27 cellular contexts compared by ENCODE assay signal in the genomic region with DNA sequence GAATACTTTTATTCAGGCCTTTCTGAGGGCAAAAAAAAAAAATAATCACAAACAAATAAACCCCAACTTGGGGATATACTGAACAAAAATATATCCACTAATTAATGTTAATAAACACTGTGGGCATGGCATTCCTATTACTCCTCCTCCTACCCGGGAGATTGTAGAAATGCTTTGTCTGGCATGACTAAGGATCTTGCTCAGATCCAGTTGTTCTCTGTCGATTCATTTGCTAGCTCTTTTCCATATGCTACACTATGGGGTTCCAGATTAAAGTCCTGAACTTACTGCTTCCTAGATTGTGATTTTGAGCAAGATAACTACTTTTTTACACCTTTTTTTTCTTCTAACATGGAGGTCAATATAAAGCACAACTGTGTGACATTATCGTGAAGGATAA.
"Had no signal": no experiment of that assay in that cellular context is flagged by ENCODE, and none has a peak within 500 bp of the region (broad histone marks: within the 10 kb centered on the region; RNA-seq: fewer than 3 reads in every experiment).

No MANE protein-coding gene starts in this region.

- H3K36me3 ChIP-seq: brain microvascular endothelial cell, cardiac muscle cell, MG63, SJSA1 had no signal

- H3K4me3 ChIP-seq: cardiac muscle cell, MG63, SJSA1 had no signal

- H3K36me3 Mint-ChIP-seq: activated CD8-positive, alpha-beta memory T cell treated with anti-CD3 and anti-CD28 coated beads, Interleukin-2, amount 10 ng/mL, durations not matched to agents 7 days and 5 days; activated naive CD8-positive, alpha-beta T cell had no signal

- H3K27me3 Mint-ChIP-seq: activated B cell treated with CpG ODN at 0.5 μM for 24 hours; activated CD4-positive, alpha-beta T cell treated with anti-CD3 and anti-CD28 coated beads, Interleukin-2, amount 10 ng/mL, durations not matched to agents 24 days and 14 days; activated CD8-positive, alpha-beta memory T cell treated with anti-CD3 and anti-CD28 coated beads, Interleukin-2, amount 10 ng/mL, durations not matched to agents 7 days and 5 days; activated naive CD8-positive, alpha-beta T cell had no signal

- DNase-seq: activated B cell treated with CpG ODN at 0.5 μM for 24 hours; activated CD4-positive, alpha-beta T cell treated with anti-CD3 and anti-CD28 coated beads for 1 hour; activated CD4-positive, alpha-beta T cell treated with anti-CD3 and anti-CD28 coated beads, Interleukin-2, amount 10 ng/mL, durations not matched to agents 24 days and 14 days; activated CD4-positive, alpha-beta T cell treated with anti-CD3 and anti-CD28 coated beads, Interleukin-2, amount 50 U/mL, for 48 hours; activated CD8-positive, alpha-beta memory T cell treated with anti-CD3 and anti-CD28 coated beads, Interleukin-2, amount 10 ng/mL, durations not matched to agents 7 days and 5 days; activated effector memory CD4-positive, alpha-beta T cell treated with anti-CD3 and anti-CD28 coated beads, Interleukin-2, amount 50 U/mL, for 16 hours; activated naive CD4-positive, alpha-beta T cell treated with anti-CD3 and anti-CD28 coated beads for 36 hours; activated T-cell treated with anti-CD3 and anti-CD28 coated beads, Interleukin-2, amount 50 U/mL, for 4 hours; amygdala; brain microvascular endothelial cell; cerebellar nuclear complex; MG63; MV-4-11; NCI-H1092 treated with DMSO at 0.1 percent for 48 hours; NCI-H1436; NCI-H1694 treated with DMSO at 0.1 percent for 48 hours; NCI-H2029 treated with DMSO at 0.1 percent for 48 hours; NCI-H345; NCI-H510A treated with DMSO at 0.1 percent for 48 hours; NCI-H69; PC-3; SHP77; SW 1271 had no signal

- ATAC-seq: activated CD8-positive, alpha-beta memory T cell treated with anti-CD3 and anti-CD28 coated beads, Interleukin-2, amount 10 ng/mL, durations not matched to agents 7 days and 5 days; activated T-cell treated with anti-CD3 and anti-CD28 coated beads, Interleukin-2, amount 50 U/mL, for 4 hours; PC-3; SK-N-SH treated with all-trans-retinoic acid at 6 μM for 48 hours had no signal

- H3K27ac Mint-ChIP-seq: activated B cell treated with CpG ODN at 0.5 μM for 24 hours; activated CD4-positive, alpha-beta T cell treated with anti-CD3 and anti-CD28 coated beads, Interleukin-2, amount 10 ng/mL, durations not matched to agents 24 days and 14 days; activated CD8-positive, alpha-beta memory T cell treated with anti-CD3 and anti-CD28 coated beads, Interleukin-2, amount 10 ng/mL, durations not matched to agents 7 days and 5 days; activated naive CD4-positive, alpha-beta T cell treated with anti-CD3 and anti-CD28 coated beads for 36 hours; activated naive CD8-positive, alpha-beta T cell had no signal

- H3K27ac ChIP-seq: brain microvascular endothelial cell, cardiac muscle cell, SJSA1 had no signal

- H3K27me3 ChIP-seq: brain microvascular endothelial cell, cardiac muscle cell, MG63, SJSA1 had no signal

- H3K4me1 Mint-ChIP-seq: activated B cell treated with CpG ODN at 0.5 μM for 24 hours; activated CD4-positive, alpha-beta T cell treated with anti-CD3 and anti-CD28 coated beads, Interleukin-2, amount 10 ng/mL, durations not matched to agents 24 days and 14 days; activated CD8-positive, alpha-beta memory T cell treated with anti-CD3 and anti-CD28 coated beads, Interleukin-2, amount 10 ng/mL, durations not matched to agents 7 days and 5 days had no signal

- H3K4me3 Mint-ChIP-seq: activated B cell treated with CpG ODN at 0.5 μM for 24 hours; activated CD4-positive, alpha-beta T cell treated with anti-CD3 and anti-CD28 coated beads, Interleukin-2, amount 10 ng/mL, durations not matched to agents 24 days and 14 days; activated CD8-positive, alpha-beta memory T cell treated with anti-CD3 and anti-CD28 coated beads, Interleukin-2, amount 10 ng/mL, durations not matched to agents 7 days and 5 days; activated naive CD4-positive, alpha-beta T cell treated with anti-CD3 and anti-CD28 coated beads for 36 hours; activated naive CD8-positive, alpha-beta T cell; activated T-cell treated with anti-CD3 and anti-CD28 coated beads, Interleukin-2, amount 50 U/mL, for 4 hours had no signal

- H3K9me3 Mint-ChIP-seq: activated B cell treated with CpG ODN at 0.5 μM for 24 hours; activated CD4-positive, alpha-beta T cell treated with anti-CD3 and anti-CD28 coated beads, Interleukin-2, amount 10 ng/mL, durations not matched to agents 24 days and 14 days; activated naive CD4-positive, alpha-beta T cell treated with anti-CD3 and anti-CD28 coated beads for 36 hours; activated T-cell treated with anti-CD3 and anti-CD28 coated beads, Interleukin-2, amount 50 U/mL, for 4 hours had no signal
